9 cellular contexts compared by ENCODE assay signal in genomic region chr7:38451840-38452239, GRCh38.
A peak's percentile ranks its signal among the peaks of the same experiment; 100 is the strongest.
DNase-seq lines count a peak whose midpoint lies in the region; ATAC-seq and TF ChIP-seq lines count a peak whose summit lies in the region.
"Had no signal": no experiment of that assay in that cellular context is flagged by ENCODE, and none has a peak within 500 bp of the region (broad histone marks: within the 10 kb centered on the region; RNA-seq: fewer than 3 reads in every experiment).

No MANE protein-coding gene starts in this region.

- peak in 1 of 4 experiments; percentile 16 for TF ChIP-seq CTCF in uterus (IDR thresholded peaks at IDR 0.05)
- TF ChIP-seq CTCF in thyroid gland (IDR thresholded peaks at IDR 0.05), result no peak

- H3K27me3 Mint-ChIP-seq in T-cell, result peaks cover 0 to 9% of the 10 kb centered on the region in 2 donors
- H3K27me3 Mint-ChIP-seq: stimulated activated naive CD8-positive, alpha-beta T cell treated with anti-CD3 and anti-CD28 coated beads, Interleukin-15, Interleukin-2, amounts not matched to agents 100 ng/mL and 50 ng/mL, for 24 hours had no signal

- DNase-seq in GM03348 (ENCODE audit: low spot score) (peak; percentile 66), NCI-H146 (lab: John Stamatoyannopoulos, UW) (peak; percentile 18), cerebellum (ENCODE audit: low spot score) (peak; percentile 67), myocyte (ENCODE audit: low read depth) (peak; percentile 29), uterus (no peak), thyroid gland (no peak), LoVo (ENCODE audit: low spot score) (no peak), T-cell (no peak)

- no peak for ATAC-seq in T-cell (replicated peaks in 1 of 4)

- no peaks in the 10 kb centered on the region for H3K36me3 Mint-ChIP-seq in T-cell

- H3K27ac Mint-ChIP-seq in T-cell, result no peak overlapping the region
- H3K27ac Mint-ChIP-seq: stimulated activated naive CD8-positive, alpha-beta T cell treated with anti-CD3 and anti-CD28 coated beads, Interleukin-15, Interleukin-2, amounts not matched to agents 100 ng/mL and 50 ng/mL, for 24 hours had no signal

- peaks cover under 1 to 3% (median under 1%) of the 10 kb centered on the region in 3 donors for H3K9me3 Mint-ChIP-seq in T-cell

- 6 to 11% methylated on average over 2 of the region's 2 CpGs for WGBS in thyroid gland, 2 donors

- POLR2A ChIA-PET in T-cell (lab: Charles Lee), result interaction anchor here in 1 of 2 donors (0.6 kb wide), 1 partner anchor 404 kb away, joined by 3 read pairs; no protein-coding TSS in a partner anchor

- H3K36me3 ChIP-seq in uterus (no peaks in the 10 kb centered on the region), thyroid gland (no peaks in the 10 kb centered on the region)

- CTCF ChIA-PET in T-cell (lab: Charles Lee), result no interaction called here

- intact Hi-C loops in uterus (cut with DNase I; ENCODE audit: low total_unique reads), result no loop called here
- intact Hi-C loops in thyroid gland (cut with DNase I), result no loop called here

- H3K4me1 Mint-ChIP-seq in T-cell, result no peaks in the 10 kb centered on the region

- H3K9me3 ChIP-seq in uterus, result no peaks in the 10 kb centered on the region
- no peaks in the 10 kb centered on the region for H3K9me3 ChIP-seq in thyroid gland

- H3K4me3 ChIP-seq in uterus (no peak overlapping the region), thyroid gland (replicated peaks in 1 of 3) (no peak overlapping the region)

- no peak overlapping the region for H3K27ac ChIP-seq in uterus
- H3K27ac ChIP-seq in thyroid gland, result no peak overlapping the region

- H3K27me3 ChIP-seq in uterus (no peaks in the 10 kb centered on the region), thyroid gland (no peaks in the 10 kb centered on the region)

- H3K4me1 ChIP-seq in uterus (no peaks in the 10 kb centered on the region), thyroid gland (no peaks in the 10 kb centered on the region)

- no peak overlapping the region for H3K4me3 Mint-ChIP-seq in T-cell
- H3K4me3 Mint-ChIP-seq: stimulated activated naive CD8-positive, alpha-beta T cell treated with anti-CD3 and anti-CD28 coated beads, Interleukin-15, Interleukin-2, amounts not matched to agents 100 ng/mL and 50 ng/mL, for 24 hours had no signal

- TF ChIP-seq POLR2A in uterus (IDR thresholded peaks at IDR 0.05) (no peak), thyroid gland (IDR thresholded peaks at IDR 0.05) (no peak)

Comparison
In these comparisons a context has a peak if more than half of its experiments do, and no peak if none do; other contexts are left out.
1. DNase-seq: peak in GM03348 (single experiment), NCI-H146 (single experiment), cerebellum (single experiment) and myocyte (single experiment); none in uterus (0 of 2), thyroid gland (0 of 2), LoVo (single experiment) and T-cell (0 of 34).